In genomic region chr1:59298178-59298583, GRCh38 we compare ENCODE assay signal across 10 cellular contexts. TPM values are rescaled to one million over a fixed set of nuclear protein-coding genes. Genes with fewer than 3 reads are reported as not detected.
A peak's percentile ranks its signal among the peaks of the same experiment; 100 is the strongest.
DNase-seq lines count a peak whose midpoint lies in the region; ATAC-seq and TF ChIP-seq lines count a peak whose summit lies in the region.
"Had no signal": no experiment of that assay in that cellular context is flagged by ENCODE, and none has a peak within 500 bp of the region (broad histone marks: within the 10 kb centered on the region; RNA-seq: fewer than 3 reads in every experiment).

No MANE protein-coding gene starts in this region.

- H3K27ac ChIP-seq in heart right ventricle (peak overlapping the region; percentile 92 to 99 (median 97)), sigmoid colon (peak overlapping the region; percentile 90 to 98 (median 94))

- TF ChIP-seq EP300 in sigmoid colon (IDR thresholded peaks at IDR 0.05) = no peak

- H3K4me1 Mint-ChIP-seq in activated CD4-positive, alpha-beta memory T cell treated with anti-CD3 and anti-CD28 coated beads for 36 hours (ENCODE audit: low read depth) = peaks cover 11% of the 10 kb centered on the region

- peaks cover 2% of the 10 kb centered on the region for H3K9me3 Mint-ChIP-seq in activated CD4-positive, alpha-beta memory T cell treated with anti-CD3 and anti-CD28 coated beads for 36 hours

- 57 to 72% methylated on average over 1 of the region's 1 CpG for WGBS in heart right ventricle, 2 donors
- 84 to 89% methylated on average over 1 of the region's 1 CpG for WGBS in sigmoid colon, 2 donors

- H3K9me3 ChIP-seq in heart right ventricle (peaks cover 0 to 8% (median 0%) of the 10 kb centered on the region in 11 donors), sigmoid colon (no peaks in the 10 kb centered on the region)

- no peaks in the 10 kb centered on the region for H3K27me3 Mint-ChIP-seq in activated CD4-positive, alpha-beta memory T cell treated with anti-CD3 and anti-CD28 coated beads for 36 hours

- H3K27me3 ChIP-seq in heart right ventricle = no peaks in the 10 kb centered on the region
- H3K27me3 ChIP-seq in sigmoid colon = no peaks in the 10 kb centered on the region

- no peak for TF ChIP-seq CTCF in GM12865 (IDR thresholded peaks at IDR 0.05; ENCODE audit: insufficient read depth, low read depth, low read length, missing control alignments)
- TF ChIP-seq CTCF in heart right ventricle (IDR thresholded peaks at IDR 0.05) = no peak
- TF ChIP-seq CTCF in sigmoid colon (IDR thresholded peaks at IDR 0.05) = no peak

- H3K36me3 ChIP-seq in heart right ventricle (no peaks in the 10 kb centered on the region), sigmoid colon (no peaks in the 10 kb centered on the region)

- no peak for DNase-seq in GM12865 (ENCODE audit: low read depth)
- DNase-seq in activated CD4-positive, alpha-beta memory T cell treated with anti-CD3 and anti-CD28 coated beads for 36 hours = no peak
- DNase-seq in heart right ventricle = peak; percentile 31 to 36
- DNase-seq in sigmoid colon = peak; percentile 63
- no peak for DNase-seq in NCI-H2171 treated with DMSO at 0.1 percent for 48 hours (lab: John Stamatoyannopoulos, UW)
- DNase-seq in NCI-H146 (lab: John Stamatoyannopoulos, UW) = no peak
- no peak for DNase-seq in NCI-H1092 treated with DMSO at 0.1 percent for 48 hours (lab: John Stamatoyannopoulos, UW)
- DNase-seq: H7, NCI-H1436 had no signal

- H3K4me3 Mint-ChIP-seq in activated CD4-positive, alpha-beta memory T cell treated with anti-CD3 and anti-CD28 coated beads for 36 hours = peak overlapping the region; percentile 41

- CTCF ChIA-PET in activated CD4-positive, alpha-beta memory T cell treated with anti-CD3 and anti-CD28 coated beads for 36 hours (lab: Charles Lee) = no interaction called here

- H3K36me3 Mint-ChIP-seq in activated CD4-positive, alpha-beta memory T cell treated with anti-CD3 and anti-CD28 coated beads for 36 hours = peaks cover 7% of the 10 kb centered on the region

- TF ChIP-seq POLR2A in sigmoid colon (IDR thresholded peaks at IDR 0.05) = no peak

- peaks cover 0 to 35% (median 17%) of the 10 kb centered on the region in 9 donors for H3K4me1 ChIP-seq in heart right ventricle
- H3K4me1 ChIP-seq in sigmoid colon = peaks cover 0 to 20% (median 15%) of the 10 kb centered on the region in 4 donors

- intact Hi-C loops in activated CD4-positive, alpha-beta memory T cell treated with anti-CD3 and anti-CD28 coated beads for 36 hours (cut with micrococcal nuclease) = loop anchor here (10.0 kb wide), 2 partner anchors 153 to 273 kb away; no protein-coding TSS in a partner anchor
- intact Hi-C loops in heart right ventricle (cut with DNase I) = loop anchor here (5.0 to 10.0 kb wide), 21 partner anchors 94 to 553 kb away; partner anchors contain the start of gene JUN (in 1 of the 10)
- intact Hi-C loops in sigmoid colon (cut with DNase I) = loop anchor here (5.0 kb wide), 7 partner anchors 94 to 459 kb away; no protein-coding TSS in a partner anchor

- POLR2A ChIA-PET in activated CD4-positive, alpha-beta memory T cell treated with anti-CD3 and anti-CD28 coated beads for 36 hours (lab: Charles Lee) = no interaction called here

- H3K4me3 ChIP-seq in GM12865 (ENCODE audit: low read depth, low read length) = peak overlapping the region; percentile 98
- no peak overlapping the region for H3K4me3 ChIP-seq in heart right ventricle
- H3K4me3 ChIP-seq in sigmoid colon = no peak overlapping the region

- ATAC-seq in heart right ventricle = no peak
- ATAC-seq in GM19328 (IDR thresholded peaks at IDR 0.05; ENCODE audit: unreplicated experiment) = no peak

- no peak overlapping the region for H3K27ac Mint-ChIP-seq in activated CD4-positive, alpha-beta memory T cell treated with anti-CD3 and anti-CD28 coated beads for 36 hours

RNA-seq across cellular contexts. Expression of gene FGGY, which starts 1.3 kb away (rescaled TPM):
- total RNA-seq in activated CD4-positive, alpha-beta memory T cell treated with anti-CD3 and anti-CD28 coated beads for 36 hours = 10 to 100 TPM; 10.2 TPM
- 10 to 100 TPM; 26.3 to 51.8 (median 36.6) TPM for total RNA-seq in heart right ventricle
- polyA plus RNA-seq in heart right ventricle = 1 to 10 TPM; 3.1 to 9.5 TPM
- total RNA-seq in sigmoid colon = 10 to 100 TPM; 20.5 to 54.1 (median 33.9) TPM
- 10 to 100 TPM in 1 of 3 donors, 1 to 10 TPM in 2; 4.8 to 12.5 (median 9.3) TPM for polyA plus RNA-seq in sigmoid colon

Comparison
In these comparisons a context has a peak if more than half of its experiments do, and no peak if none do; other contexts are left out.
1. DNase-seq: peak in heart right ventricle (2 of 2) and sigmoid colon (single experiment); none in GM12865 (single experiment), activated CD4-positive, alpha-beta memory T cell treated with anti-CD3 and anti-CD28 coated beads for 36 hours (single experiment), NCI-H2171 treated with DMSO at 0.1 percent for 48 hours (single experiment), NCI-H146 (single experiment) and NCI-H1092 treated with DMSO at 0.1 percent for 48 hours (single experiment).